Comparison of ENCODE assay signal across 1 cellular context in the genomic region with DNA sequence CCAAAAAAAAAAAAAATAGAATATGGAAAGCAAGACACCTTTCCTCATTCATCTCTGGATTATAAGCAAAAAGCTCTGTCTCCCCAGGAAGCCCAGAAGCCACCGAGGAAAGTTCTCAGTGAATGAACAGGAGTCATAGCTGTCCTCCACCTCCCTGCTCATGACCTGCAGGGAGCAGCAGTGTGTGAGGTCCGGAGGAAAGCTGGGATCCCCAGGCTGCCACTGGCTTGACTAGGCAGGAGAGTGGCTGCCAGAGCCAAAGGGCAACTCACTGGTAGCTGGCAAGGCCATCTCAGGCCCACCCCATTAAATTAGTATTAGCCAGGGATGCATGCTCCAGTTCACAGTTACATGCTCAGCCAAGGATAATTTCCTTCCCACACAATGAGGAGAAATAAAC.
TF ChIP-seq lines count a peak whose summit lies in the region.

No MANE protein-coding gene starts in this region.

TF ChIP-seq in HepG2, 621 proteins besides CTCF, POLR2A, EP300 and RAD21 (continued from another document):
- TF ChIP-seq, protein P1, sequence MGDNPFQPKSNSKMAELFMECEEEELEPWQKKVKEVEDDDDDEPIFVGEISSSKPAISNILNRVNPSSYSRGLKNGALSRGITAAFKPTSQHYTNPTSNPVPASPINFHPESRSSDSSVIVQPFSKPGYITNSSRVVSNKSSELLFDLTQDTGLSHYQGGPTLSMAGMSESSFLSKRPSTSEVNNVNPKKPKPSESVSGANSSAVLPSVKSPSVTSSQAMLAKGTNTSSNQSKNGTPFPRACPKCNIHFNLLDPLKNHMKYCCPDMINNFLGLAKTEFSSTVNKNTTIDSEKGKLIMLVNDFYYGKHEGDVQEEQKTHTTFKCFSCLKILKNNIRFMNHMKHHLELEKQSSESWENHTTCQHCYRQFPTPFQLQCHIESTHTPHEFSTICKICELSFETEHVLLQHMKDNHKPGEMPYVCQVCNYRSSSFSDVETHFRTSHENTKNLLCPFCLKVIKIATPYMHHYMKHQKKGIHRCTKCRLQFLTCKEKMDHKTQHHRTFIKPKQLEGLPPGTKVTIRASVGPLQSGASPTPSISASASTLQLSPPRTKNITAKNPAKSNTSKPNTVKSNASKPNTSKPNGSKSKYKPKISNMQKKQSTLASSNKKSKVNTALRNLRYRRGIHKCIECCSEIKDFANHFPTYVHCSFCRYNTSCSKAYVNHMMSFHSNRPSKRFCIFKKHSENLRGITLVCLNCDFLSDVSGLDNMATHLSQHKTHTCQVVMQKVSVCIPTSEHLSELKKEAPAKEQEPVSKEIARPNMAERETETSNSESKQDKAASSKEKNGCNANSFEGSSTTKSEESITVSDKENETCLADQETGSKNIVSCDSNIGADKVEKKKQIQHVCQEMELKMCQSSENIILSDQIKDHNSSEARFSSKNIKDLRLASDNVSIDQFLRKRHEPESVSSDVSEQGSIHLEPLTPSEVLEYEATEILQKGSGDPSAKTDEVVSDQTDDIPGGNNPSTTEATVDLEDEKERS (CRISPR knock-in tag; IDR thresholded peaks at IDR 0.05): no peak
- TF ChIP-seq, protein P2, sequence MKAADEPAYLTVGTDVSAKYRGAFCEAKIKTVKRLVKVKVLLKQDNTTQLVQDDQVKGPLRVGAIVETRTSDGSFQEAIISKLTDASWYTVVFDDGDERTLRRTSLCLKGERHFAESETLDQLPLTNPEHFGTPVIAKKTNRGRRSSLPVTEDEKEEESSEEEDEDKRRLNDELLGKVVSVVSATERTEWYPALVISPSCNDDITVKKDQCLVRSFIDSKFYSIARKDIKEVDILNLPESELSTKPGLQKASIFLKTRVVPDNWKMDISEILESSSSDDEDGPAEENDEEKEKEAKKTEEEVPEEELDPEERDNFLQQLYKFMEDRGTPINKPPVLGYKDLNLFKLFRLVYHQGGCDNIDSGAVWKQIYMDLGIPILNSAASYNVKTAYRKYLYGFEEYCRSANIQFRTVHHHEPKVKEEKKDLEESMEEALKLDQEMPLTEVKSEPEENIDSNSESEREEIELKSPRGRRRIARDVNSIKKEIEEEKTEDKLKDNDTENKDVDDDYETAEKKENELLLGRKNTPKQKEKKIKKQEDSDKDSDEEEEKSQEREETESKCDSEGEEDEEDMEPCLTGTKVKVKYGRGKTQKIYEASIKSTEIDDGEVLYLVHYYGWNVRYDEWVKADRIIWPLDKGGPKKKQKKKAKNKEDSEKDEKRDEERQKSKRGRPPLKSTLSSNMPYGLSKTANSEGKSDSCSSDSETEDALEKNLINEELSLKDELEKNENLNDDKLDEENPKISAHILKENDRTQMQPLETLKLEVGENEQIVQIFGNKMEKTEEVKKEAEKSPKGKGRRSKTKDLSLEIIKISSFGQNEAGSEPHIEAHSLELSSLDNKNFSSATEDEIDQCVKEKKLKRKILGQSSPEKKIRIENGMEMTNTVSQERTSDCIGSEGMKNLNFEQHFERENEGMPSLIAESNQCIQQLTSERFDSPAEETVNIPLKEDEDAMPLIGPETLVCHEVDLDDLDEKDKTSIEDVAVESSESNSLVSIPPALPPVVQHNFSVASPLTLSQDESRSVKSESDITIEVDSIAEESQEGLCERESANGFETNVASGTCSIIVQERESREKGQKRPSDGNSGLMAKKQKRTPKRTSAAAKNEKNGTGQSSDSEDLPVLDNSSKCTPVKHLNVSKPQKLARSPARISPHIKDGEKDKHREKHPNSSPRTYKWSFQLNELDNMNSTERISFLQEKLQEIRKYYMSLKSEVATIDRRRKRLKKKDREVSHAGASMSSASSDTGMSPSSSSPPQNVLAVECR (CRISPR knock-in tag; IDR thresholded peaks at IDR 0.05; ENCODE audit: borderline replicate concordance): no peak
- TF ChIP-seq ZNF329 (CRISPR knock-in tag; IDR thresholded peaks at IDR 0.05; ENCODE audit: low read depth) (no peak), MYC (CRISPR knock-in tag; IDR thresholded peaks at IDR 0.05; ENCODE audit: borderline replicate concordance) (no peak), HMGA1 (CRISPR knock-in tag; conservative IDR thresholded peaks at IDR 0.05) (no peak), FOXP1 (IDR thresholded peaks at IDR 0.05) (no peak), FOXP1 (CRISPR knock-in tag; IDR thresholded peaks at IDR 0.05) (no peak), MED13 (CRISPR knock-in tag; IDR thresholded peaks at IDR 0.05) (no peak), CEBPG (CRISPR knock-in tag; IDR thresholded peaks at IDR 0.05) (no peak), MTA3 (CRISPR knock-in tag; IDR thresholded peaks at IDR 0.05) (no peak), ZMAT3 (CRISPR knock-in tag; conservative IDR thresholded peaks at IDR 0.05) (no peak), NFIB (CRISPR knock-in tag; IDR thresholded peaks at IDR 0.05; ENCODE audit: borderline replicate concordance) (no peak), SNRNP70 (IDR thresholded peaks at IDR 0.05; ENCODE audit: low read depth, low read length) (no peak), ZNF432 (CRISPR knock-in tag; IDR thresholded peaks at IDR 0.05; ENCODE audit: borderline replicate concordance) (no peak), TOPORS (CRISPR knock-in tag; IDR thresholded peaks at IDR 0.05) (no peak), ZNF441 (CRISPR knock-in tag; IDR thresholded peaks at IDR 0.05; ENCODE audit: borderline replicate concordance) (no peak), ZSCAN31 (CRISPR knock-in tag; IDR thresholded peaks at IDR 0.05; ENCODE audit: low read depth) (no peak), RNF2 (conservative IDR thresholded peaks at IDR 0.05; ENCODE audit: low read depth) (no peak), ZBTB7A (CRISPR knock-in tag; IDR thresholded peaks at IDR 0.05) (no peak), CENPT (CRISPR knock-in tag; IDR thresholded peaks at IDR 0.05; ENCODE audit: low read depth) (no peak), ZNF724P (CRISPR knock-in tag; IDR thresholded peaks at IDR 0.05; ENCODE audit: borderline replicate concordance) (no peak)
- TF ChIP-seq, protein P3, sequence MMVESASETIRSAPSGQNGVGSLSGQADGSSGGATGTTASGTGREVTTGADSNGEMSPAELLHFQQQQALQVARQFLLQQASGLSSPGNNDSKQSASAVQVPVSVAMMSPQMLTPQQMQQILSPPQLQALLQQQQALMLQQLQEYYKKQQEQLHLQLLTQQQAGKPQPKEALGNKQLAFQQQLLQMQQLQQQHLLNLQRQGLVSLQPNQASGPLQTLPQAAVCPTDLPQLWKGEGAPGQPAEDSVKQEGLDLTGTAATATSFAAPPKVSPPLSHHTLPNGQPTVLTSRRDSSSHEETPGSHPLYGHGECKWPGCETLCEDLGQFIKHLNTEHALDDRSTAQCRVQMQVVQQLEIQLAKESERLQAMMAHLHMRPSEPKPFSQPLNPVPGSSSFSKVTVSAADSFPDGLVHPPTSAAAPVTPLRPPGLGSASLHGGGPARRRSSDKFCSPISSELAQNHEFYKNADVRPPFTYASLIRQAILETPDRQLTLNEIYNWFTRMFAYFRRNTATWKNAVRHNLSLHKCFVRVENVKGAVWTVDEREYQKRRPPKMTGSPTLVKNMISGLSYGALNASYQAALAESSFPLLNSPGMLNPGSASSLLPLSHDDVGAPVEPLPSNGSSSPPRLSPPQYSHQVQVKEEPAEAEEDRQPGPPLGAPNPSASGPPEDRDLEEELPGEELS (CRISPR knock-in tag; IDR thresholded peaks at IDR 0.05): no peak
- TF ChIP-seq, protein P4, sequence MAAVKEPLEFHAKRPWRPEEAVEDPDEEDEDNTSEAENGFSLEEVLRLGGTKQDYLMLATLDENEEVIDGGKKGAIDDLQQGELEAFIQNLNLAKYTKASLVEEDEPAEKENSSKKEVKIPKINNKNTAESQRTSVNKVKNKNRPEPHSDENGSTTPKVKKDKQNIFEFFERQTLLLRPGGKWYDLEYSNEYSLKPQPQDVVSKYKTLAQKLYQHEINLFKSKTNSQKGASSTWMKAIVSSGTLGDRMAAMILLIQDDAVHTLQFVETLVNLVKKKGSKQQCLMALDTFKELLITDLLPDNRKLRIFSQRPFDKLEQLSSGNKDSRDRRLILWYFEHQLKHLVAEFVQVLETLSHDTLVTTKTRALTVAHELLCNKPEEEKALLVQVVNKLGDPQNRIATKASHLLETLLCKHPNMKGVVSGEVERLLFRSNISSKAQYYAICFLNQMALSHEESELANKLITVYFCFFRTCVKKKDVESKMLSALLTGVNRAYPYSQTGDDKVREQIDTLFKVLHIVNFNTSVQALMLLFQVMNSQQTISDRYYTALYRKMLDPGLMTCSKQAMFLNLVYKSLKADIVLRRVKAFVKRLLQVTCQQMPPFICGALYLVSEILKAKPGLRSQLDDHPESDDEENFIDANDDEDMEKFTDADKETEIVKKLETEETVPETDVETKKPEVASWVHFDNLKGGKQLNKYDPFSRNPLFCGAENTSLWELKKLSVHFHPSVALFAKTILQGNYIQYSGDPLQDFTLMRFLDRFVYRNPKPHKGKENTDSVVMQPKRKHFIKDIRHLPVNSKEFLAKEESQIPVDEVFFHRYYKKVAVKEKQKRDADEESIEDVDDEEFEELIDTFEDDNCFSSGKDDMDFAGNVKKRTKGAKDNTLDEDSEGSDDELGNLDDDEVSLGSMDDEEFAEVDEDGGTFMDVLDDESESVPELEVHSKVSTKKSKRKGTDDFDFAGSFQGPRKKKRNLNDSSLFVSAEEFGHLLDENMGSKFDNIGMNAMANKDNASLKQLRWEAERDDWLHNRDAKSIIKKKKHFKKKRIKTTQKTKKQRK (IDR thresholded peaks at IDR 0.05; ENCODE audit: low read length): no peak
- TF ChIP-seq, protein P5, sequence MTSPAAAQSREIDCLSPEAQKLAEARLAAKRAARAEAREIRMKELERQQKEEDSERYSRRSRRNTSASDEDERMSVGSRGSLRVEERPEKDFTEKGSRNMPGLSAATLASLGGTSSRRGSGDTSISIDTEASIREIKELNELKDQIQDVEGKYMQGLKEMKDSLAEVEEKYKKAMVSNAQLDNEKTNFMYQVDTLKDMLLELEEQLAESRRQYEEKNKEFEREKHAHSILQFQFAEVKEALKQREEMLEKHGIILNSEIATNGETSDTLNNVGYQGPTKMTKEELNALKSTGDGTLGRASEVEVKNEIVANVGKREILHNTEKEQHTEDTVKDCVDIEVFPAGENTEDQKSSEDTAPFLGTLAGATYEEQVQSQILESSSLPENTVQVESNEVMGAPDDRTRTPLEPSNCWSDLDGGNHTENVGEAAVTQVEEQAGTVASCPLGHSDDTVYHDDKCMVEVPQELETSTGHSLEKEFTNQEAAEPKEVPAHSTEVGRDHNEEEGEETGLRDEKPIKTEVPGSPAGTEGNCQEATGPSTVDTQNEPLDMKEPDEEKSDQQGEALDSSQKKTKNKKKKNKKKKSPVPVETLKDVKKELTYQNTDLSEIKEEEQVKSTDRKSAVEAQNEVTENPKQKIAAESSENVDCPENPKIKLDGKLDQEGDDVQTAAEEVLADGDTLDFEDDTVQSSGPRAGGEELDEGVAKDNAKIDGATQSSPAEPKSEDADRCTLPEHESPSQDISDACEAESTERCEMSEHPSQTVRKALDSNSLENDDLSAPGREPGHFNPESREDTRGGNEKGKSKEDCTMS (CRISPR knock-in tag; conservative IDR thresholded peaks at IDR 0.05): no peak
- TF ChIP-seq, protein P6, sequence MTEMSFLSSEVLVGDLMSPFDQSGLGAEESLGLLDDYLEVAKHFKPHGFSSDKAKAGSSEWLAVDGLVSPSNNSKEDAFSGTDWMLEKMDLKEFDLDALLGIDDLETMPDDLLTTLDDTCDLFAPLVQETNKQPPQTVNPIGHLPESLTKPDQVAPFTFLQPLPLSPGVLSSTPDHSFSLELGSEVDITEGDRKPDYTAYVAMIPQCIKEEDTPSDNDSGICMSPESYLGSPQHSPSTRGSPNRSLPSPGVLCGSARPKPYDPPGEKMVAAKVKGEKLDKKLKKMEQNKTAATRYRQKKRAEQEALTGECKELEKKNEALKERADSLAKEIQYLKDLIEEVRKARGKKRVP (CRISPR knock-in tag; IDR thresholded peaks at IDR 0.05): no peak
- TF ChIP-seq, protein P7, sequence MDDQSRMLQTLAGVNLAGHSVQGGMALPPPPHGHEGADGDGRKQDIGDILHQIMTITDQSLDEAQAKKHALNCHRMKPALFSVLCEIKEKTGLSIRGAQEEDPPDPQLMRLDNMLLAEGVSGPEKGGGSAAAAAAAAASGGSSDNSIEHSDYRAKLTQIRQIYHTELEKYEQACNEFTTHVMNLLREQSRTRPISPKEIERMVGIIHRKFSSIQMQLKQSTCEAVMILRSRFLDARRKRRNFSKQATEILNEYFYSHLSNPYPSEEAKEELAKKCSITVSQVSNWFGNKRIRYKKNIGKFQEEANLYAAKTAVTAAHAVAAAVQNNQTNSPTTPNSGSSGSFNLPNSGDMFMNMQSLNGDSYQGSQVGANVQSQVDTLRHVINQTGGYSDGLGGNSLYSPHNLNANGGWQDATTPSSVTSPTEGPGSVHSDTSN (CRISPR knock-in tag; IDR thresholded peaks at IDR 0.05; ENCODE audit: borderline replicate concordance): no peak
- TF ChIP-seq, protein P8, sequence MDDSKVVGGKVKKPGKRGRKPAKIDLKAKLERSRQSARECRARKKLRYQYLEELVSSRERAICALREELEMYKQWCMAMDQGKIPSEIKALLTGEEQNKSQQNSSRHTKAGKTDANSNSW (CRISPR knock-in tag; IDR thresholded peaks at IDR 0.05; ENCODE audit: borderline replicate concordance): no peak
- TF ChIP-seq, protein P9, sequence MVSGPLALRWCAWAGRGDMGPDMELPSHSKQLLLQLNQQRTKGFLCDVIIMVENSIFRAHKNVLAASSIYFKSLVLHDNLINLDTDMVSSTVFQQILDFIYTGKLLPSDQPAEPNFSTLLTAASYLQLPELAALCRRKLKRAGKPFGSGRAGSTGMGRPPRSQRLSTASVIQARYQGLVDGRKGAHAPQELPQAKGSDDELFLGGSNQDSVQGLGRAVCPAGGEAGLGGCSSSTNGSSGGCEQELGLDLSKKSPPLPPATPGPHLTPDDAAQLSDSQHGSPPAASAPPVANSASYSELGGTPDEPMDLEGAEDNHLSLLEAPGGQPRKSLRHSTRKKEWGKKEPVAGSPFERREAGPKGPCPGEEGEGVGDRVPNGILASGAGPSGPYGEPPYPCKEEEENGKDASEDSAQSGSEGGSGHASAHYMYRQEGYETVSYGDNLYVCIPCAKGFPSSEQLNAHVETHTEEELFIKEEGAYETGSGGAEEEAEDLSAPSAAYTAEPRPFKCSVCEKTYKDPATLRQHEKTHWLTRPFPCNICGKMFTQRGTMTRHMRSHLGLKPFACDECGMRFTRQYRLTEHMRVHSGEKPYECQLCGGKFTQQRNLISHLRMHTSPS (CRISPR knock-in tag; IDR thresholded peaks at IDR 0.05; ENCODE audit: low read depth): no peak
TF ChIP-seq in HepG2: peak in this region for 16.
